Comparison of ENCODE assay signal across 14 cellular contexts in genomic region chr3:9339750-9340449, GRCh38. TPM values are rescaled to one million over a fixed set of nuclear protein-coding genes. Genes with fewer than 3 reads are reported as not detected.
A peak's percentile ranks its signal among the peaks of the same experiment; 100 is the strongest.
DNase-seq lines count a peak whose midpoint lies in the region; ATAC-seq and TF ChIP-seq lines count a peak whose summit lies in the region.
"Had no signal": no experiment of that assay in that cellular context is flagged by ENCODE, and none has a peak within 500 bp of the region (broad histone marks: within the 10 kb centered on the region; RNA-seq: fewer than 3 reads in every experiment).

No MANE protein-coding gene starts in this region.

- CTCF ChIA-PET in AG04450 (lab: Charles Lee): interaction anchor here (0.7 to 3.4 kb wide), 4 partner anchors 9 to 285 kb away, joined by 3 to 19 read pairs (median 4); no protein-coding TSS in a partner anchor

- POLR2A ChIA-PET in AG04450 (lab: Yijun Ruan, JAX): interaction anchor here (0.6 to 0.7 kb wide), 2 partner anchors 9 to 347 kb away, joined by 3 to 5 read pairs; no protein-coding TSS in a partner anchor

- H2AFZ ChIP-seq in osteoblast (ENCODE audit: low read length): no peak overlapping the region
- H2AFZ ChIP-seq in Karpas-422 (ENCODE audit: low read length): no peak overlapping the region
- H2AFZ ChIP-seq: GM23338 had no signal

- no peaks in the 10 kb centered on the region for H3K79me2 ChIP-seq in osteoblast (ENCODE audit: insufficient read depth, low read length)
- no peaks in the 10 kb centered on the region for H3K79me2 ChIP-seq in Karpas-422 (ENCODE audit: low read length)

- DNase-seq in AG04450 (ENCODE audit: low read depth, low spot score) (no peak), SJSA1 (ENCODE audit: low read depth in 1 of 2, low spot score in 2 of 2) (peak in 1 of 2 experiments; percentile 7), fibroblast of gingiva (ENCODE audit: low read depth) (peak; percentile 14), osteoblast (ENCODE audit: insufficient read length, low spot score, missing footprints) (no peak), DMS53 (lab: John Stamatoyannopoulos, UW) (no peak), Karpas-422 (no peak)
- no peak for DNase-seq in central memory CD4-positive, alpha-beta T cell
- DNase-seq: activated CD4-positive, alpha-beta memory T cell treated with anti-CD3 and anti-CD28 coated beads, Interleukin-2, amount 10 ng/mL, durations not matched to agents 7 days and 5 days; MV-4-11; natural killer cell; NCI-H2171; stimulated activated naive CD4-positive, alpha-beta T cell had no signal

- H3K4me3 ChIP-seq in AG04450 (ENCODE audit: low read depth, low read length) (no peak overlapping the region), SJSA1 (no peak overlapping the region), osteoblast (ENCODE audit: insufficient read depth, low read length) (no peak overlapping the region), Karpas-422 (ENCODE audit: low read length) (no peak overlapping the region)
- H3K4me3 ChIP-seq: GM23338 had no signal

- no peak overlapping the region for H3K9ac ChIP-seq in Karpas-422 (ENCODE audit: low read length)

- H3K27me3 ChIP-seq in AG04450 (ENCODE audit: control insufficient read depth, insufficient read depth, low read length): peaks cover 2% of the 10 kb centered on the region
- no peaks in the 10 kb centered on the region for H3K27me3 ChIP-seq in SJSA1 (replicated peaks)
- no peaks in the 10 kb centered on the region for H3K27me3 ChIP-seq in osteoblast (ENCODE audit: insufficient read depth, low read length)
- no peaks in the 10 kb centered on the region for H3K27me3 ChIP-seq in Karpas-422 (ENCODE audit: low read length)

- no peak for TF ChIP-seq CTCF in AG04450 (IDR thresholded peaks at IDR 0.05; ENCODE audit: low read depth, low read length)
- TF ChIP-seq CTCF in osteoblast (IDR thresholded peaks at IDR 0.05; ENCODE audit: extremely low read depth, low read depth, low read length): no peak

- H4K20me1 ChIP-seq in osteoblast (ENCODE audit: insufficient read depth, low read length) (no peaks in the 10 kb centered on the region), Karpas-422 (ENCODE audit: insufficient read depth, low read depth, low read length) (no peaks in the 10 kb centered on the region)

- H3K9me2 ChIP-seq in Karpas-422 (replicated peaks; ENCODE audit: insufficient read depth, low read length): no peaks in the 10 kb centered on the region

- H3K4me1 ChIP-seq in SJSA1 (replicated peaks) (peaks cover 13% of the 10 kb centered on the region), osteoblast (ENCODE audit: insufficient read depth, low read length) (peaks cover 11% of the 10 kb centered on the region), Karpas-422 (ENCODE audit: low read length) (peaks cover 4% of the 10 kb centered on the region)

- H3K27ac ChIP-seq in AG04450 (ENCODE audit: low read depth, low read length) (peak overlapping the region; percentile 87), SJSA1 (0 out of 2 replicates have a peak overlapping the region, but pooled peaks have one; percentile 9), osteoblast (ENCODE audit: low read depth, low read length) (peak overlapping the region; percentile 37), Karpas-422 (ENCODE audit: low read length) (no peak overlapping the region)

- ATAC-seq in GM18498 (IDR thresholded peaks at IDR 0.05; ENCODE audit: unreplicated experiment): no peak
- ATAC-seq: GM23338, natural killer cell had no signal

- H3K4me2 ChIP-seq in osteoblast (ENCODE audit: insufficient read depth, low read length) (no peak overlapping the region), Karpas-422 (ENCODE audit: low read depth, low read length, poor library complexity, severe bottlenecking) (no peak overlapping the region)
- H3K4me2 ChIP-seq: GM23338 had no signal

- H3K36me3 ChIP-seq in SJSA1: no peaks in the 10 kb centered on the region
- H3K36me3 ChIP-seq in osteoblast (ENCODE audit: insufficient read depth, low read length): no peaks in the 10 kb centered on the region
- no peaks in the 10 kb centered on the region for H3K36me3 ChIP-seq in Karpas-422 (ENCODE audit: insufficient read depth, low read length)

- H3K9me3 ChIP-seq in AG04450 (ENCODE audit: control insufficient read depth, insufficient read depth, low read length) (no peaks in the 10 kb centered on the region), SJSA1 (replicated peaks) (no peaks in the 10 kb centered on the region), osteoblast (ENCODE audit: low read depth, low read length) (no peaks in the 10 kb centered on the region), Karpas-422 (ENCODE audit: low read length) (no peaks in the 10 kb centered on the region)

RNA-seq across cellular contexts. Expression of gene THUMPD3, which starts 23.0 kb away (rescaled TPM):
- polyA plus RNA-seq in AG04450 (2011; rRNA removed): 43.3 and 49.8 TPM in 2 replicates
- 41.8 and 46.6 TPM in 2 replicates for polyA minus RNA-seq in AG04450 (2011; rRNA and poly(A)+ RNA removed)
- 33.8 and 52.0 TPM in 2 replicates for total RNA-seq in SJSA1 (2014; rRNA removed; shearing (Covaris generic))
- 42.1 and 42.7 TPM in 2 replicates for total RNA-seq in osteoblast
- 28.2 and 50.4 TPM in 2 replicates for total RNA-seq in Karpas-422 (2014; rRNA removed; shearing (Covaris generic); ENCODE audit: low replicate concordance)

RNA-seq across cellular contexts. Expression of gene SETD5, which starts 57.5 kb away (rescaled TPM):
- polyA plus RNA-seq in AG04450 (2011; rRNA removed): 62.4 and 75.0 TPM in 2 replicates
- polyA minus RNA-seq in AG04450 (2011; rRNA and poly(A)+ RNA removed): 117 and 140 TPM in 2 replicates
- 39.6 and 49.3 TPM in 2 replicates for total RNA-seq in SJSA1 (2014; rRNA removed; shearing (Covaris generic))
- total RNA-seq in osteoblast: 103 and 106 TPM in 2 replicates
- 72.4 and 111 TPM in 2 replicates for total RNA-seq in Karpas-422 (2014; rRNA removed; shearing (Covaris generic); ENCODE audit: low replicate concordance)
